ENCODE assay signal across 10 cellular contexts in genomic region chr12:81759215-81759991, GRCh38. TPM values are rescaled to one million over a fixed set of nuclear protein-coding genes. Genes with fewer than 3 reads are reported as not detected.
DNase-seq lines count a peak whose midpoint lies in the region; ATAC-seq and TF ChIP-seq lines count a peak whose summit lies in the region.
"Had no signal": no experiment of that assay in that cellular context is flagged by ENCODE, and none has a peak within 500 bp of the region (broad histone marks: within the 10 kb centered on the region; RNA-seq: fewer than 3 reads in every experiment).

PPFIA2 (minus strand) TSS chr12:81759350.

- no peaks in the 10 kb centered on the region for H3K79me2 ChIP-seq in PC-3 (ENCODE audit: low read length)

- POLR2A ChIA-PET in PC-3 (lab: Charles Lee; ENCODE audit: unreplicated experiment), result no interaction called here

- peaks cover 25% of the 10 kb centered on the region for H3K27me3 Mint-ChIP-seq in T-helper 1 cell treated with Interleukin-12 subunit alpha and Interleukin-12 subunit beta and Interleukin-4 antibody, amounts not matched to agents 30 μg/mL and 1 μg/mL, for 36 hours (ENCODE audit: low read depth)
- H3K27me3 Mint-ChIP-seq in chondrocyte (ENCODE audit: low read depth), result peaks cover 34% of the 10 kb centered on the region

- no TSS peak for BruUV-seq in PC-3 (replicated peaks; lab: Mats Ljungman, UMichigan)

- no peaks in the 10 kb centered on the region for H3K9me2 ChIP-seq in PC-3 (replicated peaks; ENCODE audit: low read length)

- no peaks in the 10 kb centered on the region for H3K9me3 Mint-ChIP-seq in T-helper 1 cell treated with Interleukin-12 subunit alpha and Interleukin-12 subunit beta and Interleukin-4 antibody, amounts not matched to agents 30 μg/mL and 1 μg/mL, for 36 hours
- H3K9me3 Mint-ChIP-seq in chondrocyte (ENCODE audit: low read depth), result peaks cover 8% of the 10 kb centered on the region

- H3K9me3 ChIP-seq in PC-3 (ENCODE audit: low read length), result no peaks in the 10 kb centered on the region

- TF ChIP-seq CTCF in PC-3 (conservative IDR thresholded peaks at IDR 0.05; ENCODE audit: low read depth, low read length), result no peak
- no peak for TF ChIP-seq CTCF in chondrocyte (IDR thresholded peaks at IDR 0.05)
- TF ChIP-seq CTCF in kidney epithelial cell (IDR thresholded peaks at IDR 0.05; ENCODE audit: insufficient read depth, low read length, poor library complexity, severe bottlenecking), result no peak

- ATAC-seq in PC-3 (no peak), left lobe of liver (no peak)

- CTCF ChIA-PET in PC-3 (lab: Charles Lee), result interaction anchor here (0.6 kb wide), 1 partner anchor 115 kb away, joined by 3 read pairs; no protein-coding TSS in a partner anchor

- peak within 1 kb of the TSS; percentile 34 for H3K4me3 Mint-ChIP-seq in T-helper 1 cell treated with Interleukin-12 subunit alpha and Interleukin-12 subunit beta and Interleukin-4 antibody, amounts not matched to agents 30 μg/mL and 1 μg/mL, for 36 hours
- H3K4me3 Mint-ChIP-seq in chondrocyte (ENCODE audit: unreplicated experiment), result peak within 1 kb of the TSS; percentile 76

- no peaks in the 10 kb centered on the region for H4K20me1 ChIP-seq in PC-3 (ENCODE audit: low read length)

- H3K36me3 Mint-ChIP-seq in T-helper 1 cell treated with Interleukin-12 subunit alpha and Interleukin-12 subunit beta and Interleukin-4 antibody, amounts not matched to agents 30 μg/mL and 1 μg/mL, for 36 hours (ENCODE audit: low read depth), result no peaks in the 10 kb centered on the region
- H3K36me3 Mint-ChIP-seq in chondrocyte (ENCODE audit: low read depth), result no peaks in the 10 kb centered on the region
- H3K36me3 Mint-ChIP-seq: CD4-positive, CD25-positive, alpha-beta regulatory T cell had no signal

- no peak for DNase-seq in T-helper 1 cell
- no peak for DNase-seq in PC-3
- DNase-seq in chondrocyte (ENCODE audit: low spot score), result peak; percentile 71
- no peak for DNase-seq in kidney epithelial cell (ENCODE audit: low read depth)
- peak; percentile 19 to 28 for DNase-seq in stimulated activated CD4-positive, alpha-beta T cell treated with anti-CD3 and anti-CD28 coated beads, Interleukin-2, amount 100 ng/mL, for 24 hours
- no peak for DNase-seq in LoVo (ENCODE audit: low spot score)
- no peak for DNase-seq in left lobe of liver (ENCODE audit: low spot score)
- DNase-seq: CD4-positive, CD25-positive, alpha-beta regulatory T cell had no signal

- H2AFZ ChIP-seq in PC-3 (ENCODE audit: low read length), result peak within 1 kb of the TSS; percentile 69

- intact Hi-C loops in PC-3 (cut with micrococcal nuclease), result no loop called here

- H3K36me3 ChIP-seq in PC-3 (ENCODE audit: low read depth, low read length), result no peaks in the 10 kb centered on the region
- no peaks in the 10 kb centered on the region for H3K36me3 ChIP-seq in kidney epithelial cell (ENCODE audit: control insufficient read depth, insufficient read depth, low read length)

- H3K27me3 ChIP-seq in PC-3 (ENCODE audit: low read length) (peaks cover 35% of the 10 kb centered on the region), kidney epithelial cell (ENCODE audit: control insufficient read depth, insufficient read depth, low read length) (peaks cover 15% of the 10 kb centered on the region)

- no peak within 1 kb of the TSS for H3K27ac Mint-ChIP-seq in T-helper 1 cell treated with Interleukin-12 subunit alpha and Interleukin-12 subunit beta and Interleukin-4 antibody, amounts not matched to agents 30 μg/mL and 1 μg/mL, for 36 hours
- no peak within 1 kb of the TSS for H3K27ac Mint-ChIP-seq in chondrocyte (ENCODE audit: unreplicated experiment)
- H3K27ac Mint-ChIP-seq: CD4-positive, CD25-positive, alpha-beta regulatory T cell had no signal

- H3K4me2 ChIP-seq in PC-3 (ENCODE audit: low read length), result peak within 1 kb of the TSS; percentile 76

- no peak within 1 kb of the TSS for H3K9ac ChIP-seq in PC-3 (ENCODE audit: low read length)

- peak within 1 kb of the TSS; percentile 48 for H3K4me3 ChIP-seq in PC-3 (ENCODE audit: low read length)
- peak within 1 kb of the TSS; percentile 50 for H3K4me3 ChIP-seq in kidney epithelial cell (ENCODE audit: low read depth, low read length)

- peaks cover 10% of the 10 kb centered on the region for H3K4me1 Mint-ChIP-seq in T-helper 1 cell treated with Interleukin-12 subunit alpha and Interleukin-12 subunit beta and Interleukin-4 antibody, amounts not matched to agents 30 μg/mL and 1 μg/mL, for 36 hours (ENCODE audit: low read depth)
- peaks cover 11% of the 10 kb centered on the region for H3K4me1 Mint-ChIP-seq in chondrocyte (ENCODE audit: low read depth)

- H3F3A ChIP-seq in PC-3 (ENCODE audit: low read length, unreplicated experiment), result no peaks in the 10 kb centered on the region

- peaks cover 5% of the 10 kb centered on the region; the same call in 1 of the 2 replicates for H3K4me1 ChIP-seq in PC-3 (ENCODE audit: insufficient read depth, low read length)

- H3K27ac ChIP-seq in PC-3 (ENCODE audit: low read length), result no peak within 1 kb of the TSS
- H3K27ac ChIP-seq: VCaP had no signal

RNA-seq across cellular contexts. Expression of gene PPFIA2, which starts in this region (rescaled TPM):
- total RNA-seq in PC-3 (2014; rRNA removed), result not detected in 2 replicates
- total RNA-seq in chondrocyte, result 0.46 to 0.68 TPM in 2 of 3 replicates, not detected in the other
- not detected in 2 replicates for total RNA-seq in kidney epithelial cell
- not detected for total RNA-seq in left lobe of liver
- total RNA-seq: CD4-positive, CD25-positive, alpha-beta regulatory T cell had no signal

Comparison
In these comparisons a context has a peak if more than half of its experiments do, and no peak if none do; other contexts are left out.
1. Peak in DNase-seq in chondrocyte; RNA of the gene not detected or under 1 TPM.
2. DNase-seq: peak in stimulated activated CD4-positive, alpha-beta T cell treated with anti-CD3 and anti-CD28 coated beads, Interleukin-2, amount 100 ng/mL, for 24 hours (2 of 2); none in T-helper 1 cell (0 of 5), PC-3 (single experiment), kidney epithelial cell (single experiment), LoVo (single experiment) and left lobe of liver (single experiment).